In the genomic region with DNA sequence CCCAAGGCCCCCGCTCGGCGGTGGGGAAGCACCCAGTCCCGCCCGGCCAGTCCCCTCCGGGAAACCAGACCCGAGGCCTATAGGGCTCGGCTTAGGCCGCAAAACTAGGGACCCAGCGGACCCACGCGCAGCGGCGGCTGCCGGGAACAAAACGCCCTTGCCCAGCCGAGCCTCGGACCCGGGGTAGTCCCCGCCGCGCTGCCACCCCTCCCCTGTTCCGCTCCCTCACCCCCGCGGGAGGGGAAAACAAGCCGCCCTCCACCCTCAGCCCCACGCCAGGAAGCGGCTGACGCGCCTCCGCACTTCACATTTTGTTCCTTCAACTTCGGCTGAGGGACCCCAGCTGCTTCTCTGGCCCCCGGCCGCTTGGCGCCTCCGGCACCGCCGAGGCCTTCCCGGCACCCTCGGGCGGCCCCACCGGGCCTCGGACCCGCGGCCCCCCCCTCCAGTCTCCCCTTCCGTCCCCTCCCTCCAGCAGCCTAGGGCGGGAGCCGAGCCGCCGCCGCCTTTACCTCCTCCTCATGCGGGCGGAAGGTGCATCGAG, we compare ENCODE assay signal across 8 cellular contexts. TPM values are rescaled to one million over a fixed set of nuclear protein-coding genes. Genes with fewer than 3 reads are reported as not detected.
DNase-seq lines count a peak whose midpoint lies in the region; ATAC-seq lines count a peak whose summit lies in the region.

No MANE protein-coding gene starts in this region.

- H3K36me3 ChIP-seq in SK-N-MC (ENCODE audit: insufficient read depth, low read length) (peaks cover 37% of the 10 kb centered on the region), rectal smooth muscle tissue (ENCODE audit: control insufficient read depth, insufficient read depth, low read length) (peaks cover 2% of the 10 kb centered on the region)

- H3K27ac ChIP-seq in SK-N-MC (peak overlapping the region; percentile 71), adipose tissue (ENCODE audit: low read depth, low read length) (peak overlapping the region; percentile 66), right cardiac atrium (ENCODE audit: low read length) (peak overlapping the region; percentile 86), rectal smooth muscle tissue (ENCODE audit: low read depth, low read length) (peak overlapping the region; percentile 86)

- in situ Hi-C loops in ACHN (cut with HindIII; ENCODE audit: low pct_ligation_motif_present, low pct_unique_long_range_greater_than_20kb, low sequenced_read_pairs), result no loop called here

- no peaks in the 10 kb centered on the region for H3K4me1 ChIP-seq in right cardiac atrium (ENCODE audit: control insufficient read depth, insufficient read depth, low read length)
- H3K4me1 ChIP-seq in rectal smooth muscle tissue (ENCODE audit: control insufficient read depth, insufficient read depth, low read length), result peaks cover 10% of the 10 kb centered on the region

- WGBS in adipose tissue, 3 donors, result 0 to 1% (median 1%) methylated on average over 50 to 54 of the region's 54 CpGs
- under 1% methylated on average over 54 of the region's 54 CpGs for WGBS in right cardiac atrium

- H3K9me3 ChIP-seq in SK-N-MC (ENCODE audit: low read depth, low read length) (no peaks in the 10 kb centered on the region), right cardiac atrium (ENCODE audit: control insufficient read depth, low read length) (no peaks in the 10 kb centered on the region)

- H3K27me3 ChIP-seq in right cardiac atrium (ENCODE audit: control insufficient read depth, insufficient read depth), result no peaks in the 10 kb centered on the region
- no peaks in the 10 kb centered on the region for H3K27me3 ChIP-seq in rectal smooth muscle tissue (ENCODE audit: control insufficient read depth, insufficient read depth, low read length)

- intact Hi-C loops in right cardiac atrium (cut with DNase I), result loop anchor here (2.0 to 10.0 kb wide), 7 partner anchors 80 to 512 kb away; partner anchors contain the start of genes UBE2K (in 3 of the 4), N4BP2 (in 1 of the 4) and UGDH (in 1 of the 4)

- H3K9ac ChIP-seq in SK-N-MC (ENCODE audit: insufficient read length) (peak overlapping the region; percentile 98), rectal smooth muscle tissue (ENCODE audit: low read length) (peak overlapping the region; percentile 74)

- H3K4me3 ChIP-seq in SK-N-MC (peak overlapping the region; percentile 96), right cardiac atrium (ENCODE audit: low read length) (peak overlapping the region; percentile 98), rectal smooth muscle tissue (ENCODE audit: low read length) (peak overlapping the region; percentile 87)

- DNase-seq in ACHN (peak; percentile 14), SK-N-MC (ENCODE audit: low read depth, low spot score) (no peak), right cardiac atrium (peak; percentile 54 to 82 (median 80)), NCI-H1436 (lab: John Stamatoyannopoulos, UW) (no peak)

- ATAC-seq in GM19023 (IDR thresholded peaks at IDR 0.05; ENCODE audit: unreplicated experiment) (peak; percentile 31), HG03175 (IDR thresholded peaks at IDR 0.05; ENCODE audit: unreplicated experiment) (peak; percentile 20), right cardiac atrium (peak; percentile 46 to 60)

RNA-seq across cellular contexts. Expression of gene PDS5A, which starts 0.7 kb away (rescaled TPM):
- polyA plus RNA-seq in adipose tissue (10 to 100 TPM; 13.7 to 20.9 (median 17.0) TPM), right cardiac atrium (13.9 TPM)
- total RNA-seq in right cardiac atrium, result 10 to 100 TPM; 30.0 to 37.3 (median 36.5) TPM

Comparison
In these comparisons a context has a peak if more than half of its experiments do, and no peak if none do; other contexts are left out.
1. DNase-seq: peak in ACHN (single experiment) and right cardiac atrium (3 of 3); none in SK-N-MC (single experiment) and NCI-H1436 (single experiment).
2. Peak in every context shown above with its lines, with median percentiles within 50 percentile points of each other: ATAC-seq, H3K27ac ChIP-seq and H3K4me3 ChIP-seq.